ENCODE assay signal across 1 cellular context in the genomic region with DNA sequence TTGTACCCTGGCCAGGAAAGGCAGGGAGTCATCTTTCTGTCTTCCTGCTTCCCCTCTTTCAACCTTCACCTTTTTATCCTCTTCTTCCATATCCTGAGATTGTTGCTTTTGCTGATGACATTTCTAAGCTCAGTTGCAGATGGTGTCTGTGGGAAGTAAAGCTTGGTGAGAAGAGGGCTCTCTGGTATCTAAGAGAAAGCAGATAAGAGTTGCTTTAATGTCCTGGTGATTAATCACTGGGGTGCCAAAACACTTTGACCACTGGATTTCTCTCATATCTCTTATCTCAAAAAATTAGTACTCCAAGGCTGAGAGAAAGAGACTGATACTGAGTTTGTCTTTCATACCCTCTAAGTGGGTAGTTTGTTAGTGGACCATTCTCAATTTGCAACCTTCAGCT.
TF ChIP-seq lines count a peak whose summit lies in the region.

No MANE protein-coding gene starts in this region.

TF ChIP-seq in K562, 482 proteins besides CTCF, POLR2A, EP300 and RAD21 (continued from another document and continues in another):
- TF ChIP-seq, protein P1, sequence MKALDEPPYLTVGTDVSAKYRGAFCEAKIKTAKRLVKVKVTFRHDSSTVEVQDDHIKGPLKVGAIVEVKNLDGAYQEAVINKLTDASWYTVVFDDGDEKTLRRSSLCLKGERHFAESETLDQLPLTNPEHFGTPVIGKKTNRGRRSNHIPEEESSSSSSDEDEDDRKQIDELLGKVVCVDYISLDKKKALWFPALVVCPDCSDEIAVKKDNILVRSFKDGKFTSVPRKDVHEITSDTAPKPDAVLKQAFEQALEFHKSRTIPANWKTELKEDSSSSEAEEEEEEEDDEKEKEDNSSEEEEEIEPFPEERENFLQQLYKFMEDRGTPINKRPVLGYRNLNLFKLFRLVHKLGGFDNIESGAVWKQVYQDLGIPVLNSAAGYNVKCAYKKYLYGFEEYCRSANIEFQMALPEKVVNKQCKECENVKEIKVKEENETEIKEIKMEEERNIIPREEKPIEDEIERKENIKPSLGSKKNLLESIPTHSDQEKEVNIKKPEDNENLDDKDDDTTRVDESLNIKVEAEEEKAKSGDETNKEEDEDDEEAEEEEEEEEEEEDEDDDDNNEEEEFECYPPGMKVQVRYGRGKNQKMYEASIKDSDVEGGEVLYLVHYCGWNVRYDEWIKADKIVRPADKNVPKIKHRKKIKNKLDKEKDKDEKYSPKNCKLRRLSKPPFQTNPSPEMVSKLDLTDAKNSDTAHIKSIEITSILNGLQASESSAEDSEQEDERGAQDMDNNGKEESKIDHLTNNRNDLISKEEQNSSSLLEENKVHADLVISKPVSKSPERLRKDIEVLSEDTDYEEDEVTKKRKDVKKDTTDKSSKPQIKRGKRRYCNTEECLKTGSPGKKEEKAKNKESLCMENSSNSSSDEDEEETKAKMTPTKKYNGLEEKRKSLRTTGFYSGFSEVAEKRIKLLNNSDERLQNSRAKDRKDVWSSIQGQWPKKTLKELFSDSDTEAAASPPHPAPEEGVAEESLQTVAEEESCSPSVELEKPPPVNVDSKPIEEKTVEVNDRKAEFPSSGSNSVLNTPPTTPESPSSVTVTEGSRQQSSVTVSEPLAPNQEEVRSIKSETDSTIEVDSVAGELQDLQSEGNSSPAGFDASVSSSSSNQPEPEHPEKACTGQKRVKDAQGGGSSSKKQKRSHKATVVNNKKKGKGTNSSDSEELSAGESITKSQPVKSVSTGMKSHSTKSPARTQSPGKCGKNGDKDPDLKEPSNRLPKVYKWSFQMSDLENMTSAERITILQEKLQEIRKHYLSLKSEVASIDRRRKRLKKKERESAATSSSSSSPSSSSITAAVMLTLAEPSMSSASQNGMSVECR (CRISPR knock-in tag; IDR thresholded peaks at IDR 0.05), result no peak
- TF ChIP-seq ZNF212 (CRISPR knock-in tag; IDR thresholded peaks at IDR 0.05) (no peak), PCBP2 (IDR thresholded peaks at IDR 0.05; ENCODE audit: low read depth, low read length, poor library complexity, severe bottlenecking) (no peak), PURB (CRISPR knock-in tag; IDR thresholded peaks at IDR 0.05; ENCODE audit: low read depth) (no peak), ZNF551 (CRISPR knock-in tag; IDR thresholded peaks at IDR 0.05) (no peak), MEIS2 (IDR thresholded peaks at IDR 0.05; ENCODE audit: partially characterized antibody) (peak; percentile 99), ZNF197 (CRISPR knock-in tag; IDR thresholded peaks at IDR 0.05; ENCODE audit: low read depth) (0 out of 2 replicates have a peak, but pooled peaks have one; percentile 41), MIER1 (IDR thresholded peaks at IDR 0.05; ENCODE audit: low read depth) (no peak), ZNF124 (CRISPR knock-in tag; IDR thresholded peaks at IDR 0.05) (no peak), GTF2F1 (IDR thresholded peaks at IDR 0.05; ENCODE audit: low read depth, low read length) (no peak), KDM5B (IDR thresholded peaks at IDR 0.05; ENCODE audit: insufficient replicate concordance, low read depth, low read length) (no peak), NCOA1 (IDR thresholded peaks at IDR 0.05; ENCODE audit: low read depth) (no peak), MCM5 (IDR thresholded peaks at IDR 0.05; ENCODE audit: low read depth) (no peak), HDGF (IDR thresholded peaks at IDR 0.05) (no peak), PRMT5 (CRISPR knock-in tag; IDR thresholded peaks at IDR 0.05) (no peak), ZNF175 (CRISPR knock-in tag; IDR thresholded peaks at IDR 0.05; ENCODE audit: low read depth) (no peak), ZEB2 (IDR thresholded peaks at IDR 0.05) (peak; percentile 48; the same call in 1 of the 2 replicates), HNRNPH1 (optimal IDR thresholded peaks at IDR 0.05; ENCODE audit: low read depth, low read length) (no peak), TAF1 (IDR thresholded peaks at IDR 0.05; ENCODE audit: control insufficient read depth, extremely low read depth, insufficient read depth, low read length, severe bottlenecking) (no peak), ZNF79 (CRISPR knock-in tag; IDR thresholded peaks at IDR 0.05; ENCODE audit: low read depth) (no peak), GATA2 (CRISPR knock-in tag; IDR thresholded peaks at IDR 0.05) (no peak), MTA1 (IDR thresholded peaks at IDR 0.05; ENCODE audit: borderline replicate concordance) (0 out of 2 replicates have a peak, but pooled peaks have one; percentile 34), KAT2B (IDR thresholded peaks at IDR 0.05; ENCODE audit: low read depth, low read length) (no peak), NFE2L1 (tag; IDR thresholded peaks at IDR 0.05; ENCODE audit: borderline replicate concordance, low read depth) (no peak), RFX5 (IDR thresholded peaks at IDR 0.05; ENCODE audit: low read depth, low read length) (no peak), ZNF174 (CRISPR knock-in tag; IDR thresholded peaks at IDR 0.05) (no peak), ZNF316 (IDR thresholded peaks at IDR 0.05) (no peak), ZNF347 (CRISPR knock-in tag; IDR thresholded peaks at IDR 0.05; ENCODE audit: low read depth) (no peak), ETV1 (tag; conservative IDR thresholded peaks at IDR 0.05; ENCODE audit: low read depth) (no peak), KDM2B (CRISPR knock-in tag; IDR thresholded peaks at IDR 0.05) (no peak), RCOR1 (IDR thresholded peaks at IDR 0.05; ENCODE audit: borderline replicate concordance in 1 of 2, low read depth in 2 of 2, low read length in 2 of 2) (peak in 1 of 2 experiments; percentile 94; a peak in 2 of 4 replicates), POLR2AphosphoS2 (IDR thresholded peaks at IDR 0.05; ENCODE audit: low read length) (no peak), MTF1 (CRISPR knock-in tag; IDR thresholded peaks at IDR 0.05; ENCODE audit: borderline replicate concordance) (no peak), CEBPG (CRISPR knock-in tag; IDR thresholded peaks at IDR 0.05) (peak; percentile 73; the same call in 1 of the 2 replicates), CEBPG (tag; conservative IDR thresholded peaks at IDR 0.05 in 1 of 2, IDR thresholded peaks at IDR 0.05 in 1 of 2) (peak; percentile 68 to 70), SIN3A (IDR thresholded peaks at IDR 0.05; ENCODE audit: borderline replicate concordance in 2 of 2, control insufficient read depth in 1 of 2, low read depth in 2 of 2, low read length in 2 of 2) (no peak), HDAC3 (IDR thresholded peaks at IDR 0.05; ENCODE audit: borderline replicate concordance, partially characterized antibody) (no peak), TEAD4 (IDR thresholded peaks at IDR 0.05; ENCODE audit: low read length) (peak; percentile 71), TEAD4 (CRISPR knock-in tag; IDR thresholded peaks at IDR 0.05; ENCODE audit: borderline replicate concordance) (no peak), KDM1A (IDR thresholded peaks at IDR 0.05) (peak; percentile 35 to 47; a peak in 1 of 4 replicates), BCL6 (CRISPR knock-in tag; IDR thresholded peaks at IDR 0.05) (no peak), ZNF384 (IDR thresholded peaks at IDR 0.05; ENCODE audit: low read depth, low read length) (no peak), CEBPB (tag; IDR thresholded peaks at IDR 0.05) (no peak), MCM7 (IDR thresholded peaks at IDR 0.05) (no peak), ZFP36 (IDR thresholded peaks at IDR 0.05; ENCODE audit: low read depth, low read length, partially characterized antibody) (no peak), ZNF584 (CRISPR knock-in tag; IDR thresholded peaks at IDR 0.05; ENCODE audit: low read depth) (no peak), ZNF778 (CRISPR knock-in tag; IDR thresholded peaks at IDR 0.05) (no peak), NCOA2 (IDR thresholded peaks at IDR 0.05; ENCODE audit: partially characterized antibody in 2 of 2) (no peak)
- TF ChIP-seq, protein P2, sequence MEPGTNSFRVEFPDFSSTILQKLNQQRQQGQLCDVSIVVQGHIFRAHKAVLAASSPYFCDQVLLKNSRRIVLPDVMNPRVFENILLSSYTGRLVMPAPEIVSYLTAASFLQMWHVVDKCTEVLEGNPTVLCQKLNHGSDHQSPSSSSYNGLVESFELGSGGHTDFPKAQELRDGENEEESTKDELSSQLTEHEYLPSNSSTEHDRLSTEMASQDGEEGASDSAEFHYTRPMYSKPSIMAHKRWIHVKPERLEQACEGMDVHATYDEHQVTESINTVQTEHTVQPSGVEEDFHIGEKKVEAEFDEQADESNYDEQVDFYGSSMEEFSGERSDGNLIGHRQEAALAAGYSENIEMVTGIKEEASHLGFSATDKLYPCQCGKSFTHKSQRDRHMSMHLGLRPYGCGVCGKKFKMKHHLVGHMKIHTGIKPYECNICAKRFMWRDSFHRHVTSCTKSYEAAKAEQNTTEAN (CRISPR knock-in tag; IDR thresholded peaks at IDR 0.05), result no peak
- TF ChIP-seq, protein P3, sequence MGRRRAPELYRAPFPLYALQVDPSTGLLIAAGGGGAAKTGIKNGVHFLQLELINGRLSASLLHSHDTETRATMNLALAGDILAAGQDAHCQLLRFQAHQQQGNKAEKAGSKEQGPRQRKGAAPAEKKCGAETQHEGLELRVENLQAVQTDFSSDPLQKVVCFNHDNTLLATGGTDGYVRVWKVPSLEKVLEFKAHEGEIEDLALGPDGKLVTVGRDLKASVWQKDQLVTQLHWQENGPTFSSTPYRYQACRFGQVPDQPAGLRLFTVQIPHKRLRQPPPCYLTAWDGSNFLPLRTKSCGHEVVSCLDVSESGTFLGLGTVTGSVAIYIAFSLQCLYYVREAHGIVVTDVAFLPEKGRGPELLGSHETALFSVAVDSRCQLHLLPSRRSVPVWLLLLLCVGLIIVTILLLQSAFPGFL (CRISPR knock-in tag; IDR thresholded peaks at IDR 0.05), result no peak
- TF ChIP-seq, protein P4, sequence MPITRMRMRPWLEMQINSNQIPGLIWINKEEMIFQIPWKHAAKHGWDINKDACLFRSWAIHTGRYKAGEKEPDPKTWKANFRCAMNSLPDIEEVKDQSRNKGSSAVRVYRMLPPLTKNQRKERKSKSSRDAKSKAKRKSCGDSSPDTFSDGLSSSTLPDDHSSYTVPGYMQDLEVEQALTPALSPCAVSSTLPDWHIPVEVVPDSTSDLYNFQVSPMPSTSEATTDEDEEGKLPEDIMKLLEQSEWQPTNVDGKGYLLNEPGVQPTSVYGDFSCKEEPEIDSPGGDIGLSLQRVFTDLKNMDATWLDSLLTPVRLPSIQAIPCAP (CRISPR knock-in tag; IDR thresholded peaks at IDR 0.05; ENCODE audit: borderline replicate concordance), result no peak
- TF ChIP-seq, protein P5, sequence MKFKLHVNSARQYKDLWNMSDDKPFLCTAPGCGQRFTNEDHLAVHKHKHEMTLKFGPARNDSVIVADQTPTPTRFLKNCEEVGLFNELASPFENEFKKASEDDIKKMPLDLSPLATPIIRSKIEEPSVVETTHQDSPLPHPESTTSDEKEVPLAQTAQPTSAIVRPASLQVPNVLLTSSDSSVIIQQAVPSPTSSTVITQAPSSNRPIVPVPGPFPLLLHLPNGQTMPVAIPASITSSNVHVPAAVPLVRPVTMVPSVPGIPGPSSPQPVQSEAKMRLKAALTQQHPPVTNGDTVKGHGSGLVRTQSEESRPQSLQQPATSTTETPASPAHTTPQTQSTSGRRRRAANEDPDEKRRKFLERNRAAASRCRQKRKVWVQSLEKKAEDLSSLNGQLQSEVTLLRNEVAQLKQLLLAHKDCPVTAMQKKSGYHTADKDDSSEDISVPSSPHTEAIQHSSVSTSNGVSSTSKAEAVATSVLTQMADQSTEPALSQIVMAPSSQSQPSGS (CRISPR knock-in tag; IDR thresholded peaks at IDR 0.05), result no peak
- TF ChIP-seq, protein P6, sequence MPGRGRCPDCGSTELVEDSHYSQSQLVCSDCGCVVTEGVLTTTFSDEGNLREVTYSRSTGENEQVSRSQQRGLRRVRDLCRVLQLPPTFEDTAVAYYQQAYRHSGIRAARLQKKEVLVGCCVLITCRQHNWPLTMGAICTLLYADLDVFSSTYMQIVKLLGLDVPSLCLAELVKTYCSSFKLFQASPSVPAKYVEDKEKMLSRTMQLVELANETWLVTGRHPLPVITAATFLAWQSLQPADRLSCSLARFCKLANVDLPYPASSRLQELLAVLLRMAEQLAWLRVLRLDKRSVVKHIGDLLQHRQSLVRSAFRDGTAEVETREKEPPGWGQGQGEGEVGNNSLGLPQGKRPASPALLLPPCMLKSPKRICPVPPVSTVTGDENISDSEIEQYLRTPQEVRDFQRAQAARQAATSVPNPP (IDR thresholded peaks at IDR 0.05; ENCODE audit: borderline replicate concordance, insufficient read depth, insufficient read length), result no peak
- TF ChIP-seq, protein P7, sequence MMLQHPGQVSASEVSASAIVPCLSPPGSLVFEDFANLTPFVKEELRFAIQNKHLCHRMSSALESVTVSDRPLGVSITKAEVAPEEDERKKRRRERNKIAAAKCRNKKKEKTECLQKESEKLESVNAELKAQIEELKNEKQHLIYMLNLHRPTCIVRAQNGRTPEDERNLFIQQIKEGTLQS (IDR thresholded peaks at IDR 0.05), result peak; percentile 59; the same call in 1 of the 2 replicates
- TF ChIP-seq, protein P7 (CRISPR knock-in tag; conservative IDR thresholded peaks at IDR 0.05), result no peak
- TF ChIP-seq, protein P8, sequence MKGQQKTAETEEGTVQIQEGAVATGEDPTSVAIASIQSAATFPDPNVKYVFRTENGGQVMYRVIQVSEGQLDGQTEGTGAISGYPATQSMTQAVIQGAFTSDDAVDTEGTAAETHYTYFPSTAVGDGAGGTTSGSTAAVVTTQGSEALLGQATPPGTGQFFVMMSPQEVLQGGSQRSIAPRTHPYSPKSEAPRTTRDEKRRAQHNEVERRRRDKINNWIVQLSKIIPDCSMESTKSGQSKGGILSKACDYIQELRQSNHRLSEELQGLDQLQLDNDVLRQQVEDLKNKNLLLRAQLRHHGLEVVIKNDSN (CRISPR knock-in tag; IDR thresholded peaks at IDR 0.05), result no peak
- TF ChIP-seq, protein P9, sequence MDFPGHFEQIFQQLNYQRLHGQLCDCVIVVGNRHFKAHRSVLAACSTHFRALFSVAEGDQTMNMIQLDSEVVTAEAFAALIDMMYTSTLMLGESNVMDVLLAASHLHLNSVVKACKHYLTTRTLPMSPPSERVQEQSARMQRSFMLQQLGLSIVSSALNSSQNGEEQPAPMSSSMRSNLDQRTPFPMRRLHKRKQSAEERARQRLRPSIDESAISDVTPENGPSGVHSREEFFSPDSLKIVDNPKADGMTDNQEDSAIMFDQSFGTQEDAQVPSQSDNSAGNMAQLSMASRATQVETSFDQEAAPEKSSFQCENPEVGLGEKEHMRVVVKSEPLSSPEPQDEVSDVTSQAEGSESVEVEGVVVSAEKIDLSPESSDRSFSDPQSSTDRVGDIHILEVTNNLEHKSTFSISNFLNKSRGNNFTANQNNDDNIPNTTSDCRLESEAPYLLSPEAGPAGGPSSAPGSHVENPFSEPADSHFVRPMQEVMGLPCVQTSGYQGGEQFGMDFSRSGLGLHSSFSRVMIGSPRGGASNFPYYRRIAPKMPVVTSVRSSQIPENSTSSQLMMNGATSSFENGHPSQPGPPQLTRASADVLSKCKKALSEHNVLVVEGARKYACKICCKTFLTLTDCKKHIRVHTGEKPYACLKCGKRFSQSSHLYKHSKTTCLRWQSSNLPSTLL (IDR thresholded peaks at IDR 0.05), result no peak
- TF ChIP-seq, protein P10, sequence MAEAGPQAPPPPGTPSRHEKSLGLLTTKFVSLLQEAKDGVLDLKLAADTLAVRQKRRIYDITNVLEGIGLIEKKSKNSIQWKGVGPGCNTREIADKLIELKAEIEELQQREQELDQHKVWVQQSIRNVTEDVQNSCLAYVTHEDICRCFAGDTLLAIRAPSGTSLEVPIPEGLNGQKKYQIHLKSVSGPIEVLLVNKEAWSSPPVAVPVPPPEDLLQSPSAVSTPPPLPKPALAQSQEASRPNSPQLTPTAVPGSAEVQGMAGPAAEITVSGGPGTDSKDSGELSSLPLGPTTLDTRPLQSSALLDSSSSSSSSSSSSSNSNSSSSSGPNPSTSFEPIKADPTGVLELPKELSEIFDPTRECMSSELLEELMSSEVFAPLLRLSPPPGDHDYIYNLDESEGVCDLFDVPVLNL (CRISPR knock-in tag; IDR thresholded peaks at IDR 0.05; ENCODE audit: low read depth), result no peak
